ENCODE assay signal across 1 cellular context in the genomic region with DNA sequence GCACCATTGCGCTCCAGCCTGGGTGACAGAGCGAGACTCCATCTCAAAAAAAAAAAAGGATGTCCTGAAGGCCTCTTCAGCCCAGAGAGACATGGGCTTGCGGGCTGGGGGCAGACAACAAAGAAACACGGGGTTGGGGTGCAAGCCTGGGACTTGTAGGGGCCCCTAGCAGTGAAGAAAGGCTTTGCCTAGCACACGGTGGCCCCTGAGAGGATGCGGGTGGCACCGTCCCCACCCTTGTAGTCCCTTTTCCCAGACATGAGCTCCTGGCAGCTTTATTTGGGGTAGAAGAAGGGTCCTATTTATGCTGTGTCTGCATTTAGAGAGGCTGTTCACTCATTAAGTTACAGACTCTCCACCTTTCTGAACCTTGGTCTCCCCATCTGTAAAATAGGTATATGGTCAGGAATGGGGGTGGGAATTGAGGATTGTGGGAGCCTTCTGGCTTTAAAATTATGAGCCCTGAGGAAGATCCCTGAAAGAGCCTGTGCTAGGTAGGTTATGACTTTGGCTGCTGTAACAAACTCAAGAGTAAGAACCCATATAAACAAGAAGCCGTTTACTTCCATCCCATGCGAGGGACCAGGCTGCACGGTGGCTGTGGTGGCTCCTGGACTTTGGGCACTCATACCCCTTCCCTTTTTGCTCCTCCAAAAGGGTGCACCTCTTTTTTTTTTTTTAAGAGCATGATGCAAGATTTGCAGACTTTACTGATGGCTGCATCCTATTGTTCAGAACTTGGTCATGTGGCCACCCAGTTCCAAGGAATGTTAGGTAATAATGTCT.
TF ChIP-seq lines count a peak whose summit lies in the region.

No MANE protein-coding gene starts in this region.

TF ChIP-seq in SK-N-SH, 30 proteins besides CTCF, POLR2A, EP300 and RAD21 (continued from another document):
- TF ChIP-seq REST (IDR thresholded peaks at IDR 0.05; ENCODE audit: low read depth, low read length) (no peak), POLR2AphosphoS5 (IDR thresholded peaks at IDR 0.05; ENCODE audit: low read depth, low read length) (no peak)
- TF ChIP-seq, protein P1, sequence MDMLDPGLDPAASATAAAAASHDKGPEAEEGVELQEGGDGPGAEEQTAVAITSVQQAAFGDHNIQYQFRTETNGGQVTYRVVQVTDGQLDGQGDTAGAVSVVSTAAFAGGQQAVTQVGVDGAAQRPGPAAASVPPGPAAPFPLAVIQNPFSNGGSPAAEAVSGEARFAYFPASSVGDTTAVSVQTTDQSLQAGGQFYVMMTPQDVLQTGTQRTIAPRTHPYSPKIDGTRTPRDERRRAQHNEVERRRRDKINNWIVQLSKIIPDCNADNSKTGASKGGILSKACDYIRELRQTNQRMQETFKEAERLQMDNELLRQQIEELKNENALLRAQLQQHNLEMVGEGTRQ (IDR thresholded peaks at IDR 0.05; ENCODE audit: borderline replicate concordance, low read depth, low read length): no peak
- TF ChIP-seq, protein P2, sequence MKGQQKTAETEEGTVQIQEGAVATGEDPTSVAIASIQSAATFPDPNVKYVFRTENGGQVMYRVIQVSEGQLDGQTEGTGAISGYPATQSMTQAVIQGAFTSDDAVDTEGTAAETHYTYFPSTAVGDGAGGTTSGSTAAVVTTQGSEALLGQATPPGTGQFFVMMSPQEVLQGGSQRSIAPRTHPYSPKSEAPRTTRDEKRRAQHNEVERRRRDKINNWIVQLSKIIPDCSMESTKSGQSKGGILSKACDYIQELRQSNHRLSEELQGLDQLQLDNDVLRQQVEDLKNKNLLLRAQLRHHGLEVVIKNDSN (IDR thresholded peaks at IDR 0.05; ENCODE audit: borderline replicate concordance, low read depth): no peak
TF ChIP-seq in SK-N-SH: peak in this region for 0.
